ENCODE assay signal across 1 cellular context in the genomic region with DNA sequence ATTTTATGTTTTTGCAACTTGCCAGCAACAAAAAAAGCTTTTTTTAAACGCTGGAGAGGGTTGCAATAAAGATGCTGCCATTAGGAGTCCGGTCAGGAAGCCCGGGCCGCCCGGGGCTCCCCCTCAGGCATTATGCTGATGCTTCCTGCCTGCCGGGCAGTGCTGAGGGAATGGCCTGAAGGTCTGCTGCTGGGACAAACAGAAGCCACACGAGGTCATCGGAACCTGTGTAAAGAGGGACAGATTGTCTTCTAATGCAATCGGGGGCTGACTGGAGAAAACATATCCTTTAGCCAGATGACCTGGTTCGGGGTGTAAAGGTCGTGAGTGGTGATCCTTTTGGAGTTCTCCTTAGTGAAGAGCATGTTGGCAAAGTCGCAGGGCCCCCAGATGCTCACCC.
TF ChIP-seq lines count a peak whose summit lies in the region.

No MANE protein-coding gene starts in this region.

TF ChIP-seq in H1, 55 proteins besides CTCF, POLR2A, EP300 and RAD21 (continued from another document):
- TF ChIP-seq RBBP5 (IDR thresholded peaks at IDR 0.05; ENCODE audit: borderline replicate concordance, low read depth, low read length) (no peak), EZH2 (IDR thresholded peaks at IDR 0.05; ENCODE audit: low read depth, low read length, severe bottlenecking) (no peak)
